In genomic region chr14:98847520-98848468, GRCh38 we compare ENCODE assay signal across 23 cellular contexts.
"Had no signal": no experiment of that assay in that cellular context is flagged by ENCODE, and none has a peak within 500 bp of the region (broad histone marks: within the 10 kb centered on the region; RNA-seq: fewer than 3 reads in every experiment).

No MANE protein-coding gene starts in this region.

- DNase-seq: activated CD4-positive, alpha-beta T cell treated with anti-CD3 and anti-CD28 coated beads for 4 hours; activated CD8-positive, alpha-beta T cell treated with anti-CD3 and anti-CD28 coated beads, Interleukin-2, amount 10 ng/mL, durations not matched to agents 7 days and 5 days; activated effector memory CD4-positive, alpha-beta T cell treated with anti-CD3 and anti-CD28 coated beads, Interleukin-2, amount 50 U/mL, for 16 hours; activated naive CD4-positive, alpha-beta T cell treated with Interleukin-2 at 50 U/mL for 16 hours; activated naive CD8-positive, alpha-beta T cell treated with anti-CD3 and anti-CD28 coated beads, Interleukin-2, amount 50 U/mL, for 24 hours; activated T-cell treated with anti-CD3 and anti-CD28 coated beads, Interleukin-2, amount 50 U/mL, for 4 hours; amniotic stem cell; brain microvascular endothelial cell; Kasumi-1; KBM-7; MM.1S; NCI-H1105; NCI-H1436; NCI-H1694 treated with DMSO at 0.1 percent for 48 hours; NCI-H2029 treated with DMSO at 0.1 percent for 48 hours; NCI-H446; NCI-H524; PC-3; SHP77 treated with DMSO at 0.1 percent for 48 hours; T-helper 1 cell had no signal

- H3K27me3 Mint-ChIP-seq: activated naive CD8-positive, alpha-beta T cell treated with anti-CD3 and anti-CD28 coated beads, Interleukin-2, amount 50 U/mL, for 24 hours had no signal

- H3K4me3 Mint-ChIP-seq: activated CD8-positive, alpha-beta T cell treated with anti-CD3 and anti-CD28 coated beads, Interleukin-2, amount 10 ng/mL, durations not matched to agents 7 days and 5 days; activated naive CD8-positive, alpha-beta T cell treated with anti-CD3 and anti-CD28 coated beads, Interleukin-2, amount 50 U/mL, for 24 hours; activated T-cell treated with anti-CD3 and anti-CD28 coated beads, Interleukin-2, amount 50 U/mL, for 4 hours had no signal

- H3K9me3 Mint-ChIP-seq: activated naive CD8-positive, alpha-beta T cell treated with anti-CD3 and anti-CD28 coated beads, Interleukin-2, amount 50 U/mL, for 24 hours; activated T-cell treated with anti-CD3 and anti-CD28 coated beads, Interleukin-2, amount 50 U/mL, for 4 hours had no signal

- H3K36me3 ChIP-seq: brain microvascular endothelial cell, cardiac muscle cell had no signal

- H3K27ac Mint-ChIP-seq: activated CD8-positive, alpha-beta T cell treated with anti-CD3 and anti-CD28 coated beads, Interleukin-2, amount 10 ng/mL, durations not matched to agents 7 days and 5 days; activated naive CD4-positive, alpha-beta T cell treated with anti-CD3 and anti-CD28 coated beads, Interleukin-2, amount 50 U/mL, for 72 hours; activated naive CD8-positive, alpha-beta T cell treated with anti-CD3 and anti-CD28 coated beads, Interleukin-2, amount 50 U/mL, for 24 hours had no signal

- ATAC-seq: activated CD4-positive, CD25-positive, alpha-beta regulatory T cell treated with anti-CD3 and anti-CD28 coated beads, Interleukin-2, amount 50 U/mL, for 24 hours; activated CD8-positive, alpha-beta T cell treated with anti-CD3 and anti-CD28 coated beads, Interleukin-2, amount 10 ng/mL, durations not matched to agents 7 days and 5 days; activated naive CD4-positive, alpha-beta T cell treated with anti-CD3 and anti-CD28 coated beads, Interleukin-2, amount 50 U/mL, for 72 hours; activated naive CD8-positive, alpha-beta T cell treated with anti-CD3 and anti-CD28 coated beads, Interleukin-2, amount 50 U/mL, for 24 hours; activated T-cell treated with anti-CD3 and anti-CD28 coated beads, Interleukin-2, amount 50 U/mL, for 4 hours; PC-3 had no signal

- H3K4me3 ChIP-seq: cardiac muscle cell had no signal

- H3K27ac ChIP-seq: brain microvascular endothelial cell, cardiac muscle cell had no signal

- H3K36me3 Mint-ChIP-seq: activated naive CD4-positive, alpha-beta T cell treated with anti-CD3 and anti-CD28 coated beads, Interleukin-2, amount 50 U/mL, for 72 hours had no signal

- H3K27me3 ChIP-seq: brain microvascular endothelial cell, cardiac muscle cell had no signal
